8 cellular contexts compared by ENCODE assay signal in genomic region chr17:13017623-13018462, GRCh38. TPM values are rescaled to one million over a fixed set of nuclear protein-coding genes. Genes with fewer than 3 reads are reported as not detected.
DNase-seq lines count a peak whose midpoint lies in the region; ATAC-seq and TF ChIP-seq lines count a peak whose summit lies in the region.

A gene with protein sequence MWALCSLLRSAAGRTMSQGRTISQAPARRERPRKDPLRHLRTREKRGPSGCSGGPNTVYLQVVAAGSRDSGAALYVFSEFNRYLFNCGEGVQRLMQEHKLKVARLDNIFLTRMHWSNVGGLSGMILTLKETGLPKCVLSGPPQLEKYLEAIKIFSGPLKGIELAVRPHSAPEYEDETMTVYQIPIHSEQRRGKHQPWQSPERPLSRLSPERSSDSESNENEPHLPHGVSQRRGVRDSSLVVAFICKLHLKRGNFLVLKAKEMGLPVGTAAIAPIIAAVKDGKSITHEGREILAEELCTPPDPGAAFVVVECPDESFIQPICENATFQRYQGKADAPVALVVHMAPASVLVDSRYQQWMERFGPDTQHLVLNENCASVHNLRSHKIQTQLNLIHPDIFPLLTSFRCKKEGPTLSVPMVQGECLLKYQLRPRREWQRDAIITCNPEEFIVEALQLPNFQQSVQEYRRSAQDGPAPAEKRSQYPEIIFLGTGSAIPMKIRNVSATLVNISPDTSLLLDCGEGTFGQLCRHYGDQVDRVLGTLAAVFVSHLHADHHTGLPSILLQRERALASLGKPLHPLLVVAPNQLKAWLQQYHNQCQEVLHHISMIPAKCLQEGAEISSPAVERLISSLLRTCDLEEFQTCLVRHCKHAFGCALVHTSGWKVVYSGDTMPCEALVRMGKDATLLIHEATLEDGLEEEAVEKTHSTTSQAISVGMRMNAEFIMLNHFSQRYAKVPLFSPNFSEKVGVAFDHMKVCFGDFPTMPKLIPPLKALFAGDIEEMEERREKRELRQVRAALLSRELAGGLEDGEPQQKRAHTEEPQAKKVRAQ (minus strand): TSS chr17:13018027. CDS start chr17:13017947, 80 bp downstream.

- H3K9me3 Mint-ChIP-seq in osteocyte (ENCODE audit: unreplicated experiment) = no peaks in the 10 kb centered on the region

- peaks cover 27% of the 10 kb centered on the region for H3K36me3 Mint-ChIP-seq in osteocyte (ENCODE audit: unreplicated experiment)

- intact Hi-C loops in head of caudate nucleus (cut with DNase I) = no loop called here

- peak; percentile 14 for TF ChIP-seq CTCF in GM12873 (IDR thresholded peaks at IDR 0.05; ENCODE audit: insufficient read depth, low read depth, low read length, missing control alignments)
- TF ChIP-seq CTCF in osteocyte (IDR thresholded peaks at IDR 0.05) = no peak

- H3K4me3 ChIP-seq in thymus (ENCODE audit: low read length) = peak within 1 kb of the TSS; percentile 92

- peaks cover 19% of the 10 kb centered on the region for H3K36me3 ChIP-seq in thymus (ENCODE audit: control insufficient read depth, insufficient read depth)

- H3K27me3 ChIP-seq in thymus (ENCODE audit: control insufficient read depth, insufficient read depth) = no peaks in the 10 kb centered on the region

- DNase-seq in NCI-H1417 (lab: John Stamatoyannopoulos, UW) = peak; percentile 87 to 97 (median 94)
- DNase-seq in SW 1271 (lab: John Stamatoyannopoulos, UW) = peak; percentile 99 to 100
- peak; percentile 93 for DNase-seq in activated naive CD8-positive, alpha-beta T cell treated with anti-CD3 and anti-CD28 coated beads, Interleukin-2, amount 50 U/mL, for 16 hours (ENCODE audit: low read depth, low spot score)
- peak; percentile 96 to 99 (median 98) for DNase-seq in head of caudate nucleus
- peak; percentile 99 for DNase-seq in osteocyte (ENCODE audit: extremely low spot score, unreplicated experiment)

- H3K27me3 Mint-ChIP-seq in osteocyte (ENCODE audit: unreplicated experiment) = no peaks in the 10 kb centered on the region

- WGBS in thymus = under 1% methylated on average over 80 of the region's 80 CpGs

- peak within 1 kb of the TSS; percentile 86 for H3K27ac ChIP-seq in thymus (ENCODE audit: low read depth)

- peaks cover 8% of the 10 kb centered on the region for H3K4me1 ChIP-seq in thymus (ENCODE audit: control insufficient read depth, insufficient read depth, low read length)

- H3K4me3 Mint-ChIP-seq in osteocyte (ENCODE audit: unreplicated experiment) = peak within 1 kb of the TSS; percentile 90

- H3K4me1 Mint-ChIP-seq in osteocyte (ENCODE audit: unreplicated experiment) = peaks cover 16% of the 10 kb centered on the region

- peak; percentile 98 for ATAC-seq in HG02763 (IDR thresholded peaks at IDR 0.05; ENCODE audit: unreplicated experiment)

- H3K9me3 ChIP-seq in thymus (ENCODE audit: control insufficient read depth) = no peaks in the 10 kb centered on the region

- H3K27ac Mint-ChIP-seq in osteocyte (ENCODE audit: unreplicated experiment) = peak within 1 kb of the TSS; percentile 97

RNA-seq across cellular contexts. Expression of the gene that starts here (rescaled TPM):
- total RNA-seq in osteocyte = 49.5 and 51.8 TPM in 2 replicates
- polyA plus RNA-seq in thymus = 28.3 TPM

Comparison
In these comparisons a context has a peak if more than half of its experiments do, and no peak if none do; other contexts are left out.
1. Peak in every context shown above with its lines: DNase-seq, ATAC-seq, H3K4me3 ChIP-seq and H3K27ac ChIP-seq.